28 cellular contexts compared by ENCODE assay signal in the genomic region with DNA sequence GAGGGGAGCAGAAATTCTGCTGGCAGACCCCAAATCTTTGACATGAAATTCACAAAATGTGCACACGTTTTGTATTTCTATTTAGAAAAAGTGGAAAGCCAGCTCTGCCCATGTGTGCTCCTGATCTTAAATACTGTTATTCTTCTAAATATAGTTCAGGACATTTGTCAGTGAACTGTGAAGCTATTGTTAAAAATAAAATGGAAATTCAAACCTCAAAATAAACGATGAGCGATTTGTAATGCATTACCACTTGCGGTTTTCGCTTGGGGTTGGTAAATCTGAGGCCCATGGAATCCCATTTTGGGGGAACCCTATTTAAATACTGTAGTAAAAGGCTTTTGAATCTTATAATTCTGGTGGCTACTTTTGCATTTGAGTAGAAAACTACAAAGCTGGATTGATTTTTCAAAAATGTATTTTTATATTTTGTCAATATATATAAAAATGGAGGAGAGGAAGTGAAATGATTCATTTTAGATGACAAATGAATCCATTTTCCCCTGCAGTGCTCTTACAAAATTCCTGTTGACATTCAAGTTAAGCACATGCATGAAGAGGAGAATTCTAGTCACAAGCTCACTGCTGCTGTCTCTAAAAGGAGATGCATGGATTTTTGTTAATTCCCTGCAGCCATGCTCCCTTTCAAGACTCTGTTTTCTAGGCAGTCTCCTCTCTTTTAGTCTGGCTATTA. TPM values are rescaled to one million over a fixed set of nuclear protein-coding genes. Genes with fewer than 3 reads are reported as not detected.
DNase-seq lines count a peak whose midpoint lies in the region; ATAC-seq and TF ChIP-seq lines count a peak whose summit lies in the region.
"Had no signal": no experiment of that assay in that cellular context is flagged by ENCODE, and none has a peak within 500 bp of the region (broad histone marks: within the 10 kb centered on the region; RNA-seq: fewer than 3 reads in every experiment).

No MANE protein-coding gene starts in this region.

- H3K27ac ChIP-seq in SK-N-MC = peak overlapping the region; percentile 60
- H3K27ac ChIP-seq in psoas muscle = peak overlapping the region; percentile 76
- H3K27ac ChIP-seq in heart left ventricle = no peak overlapping the region
- H3K27ac ChIP-seq: ascending aorta, coronary artery, lower lobe of right lung, ovary had no signal

- no peak overlapping the region for H3K4me3 ChIP-seq in SK-N-MC
- H3K4me3 ChIP-seq in psoas muscle = no peak overlapping the region
- no peak overlapping the region for H3K4me3 ChIP-seq in heart left ventricle
- H3K4me3 ChIP-seq: ascending aorta, coronary artery, lower lobe of right lung, ovary had no signal

- H3K9me3 ChIP-seq in SK-N-MC (ENCODE audit: low read depth, low read length) (no peaks in the 10 kb centered on the region), psoas muscle (no peaks in the 10 kb centered on the region), heart left ventricle (no peaks in the 10 kb centered on the region)
- H3K9me3 ChIP-seq: ascending aorta, lower lobe of right lung, ovary had no signal

- H3K27me3 ChIP-seq in psoas muscle (ENCODE audit: insufficient read depth in 3 of 3, low read length in 2 of 3) (no peaks in the 10 kb centered on the region), heart left ventricle (no peaks in the 10 kb centered on the region)
- H3K27me3 ChIP-seq: ascending aorta, ovary had no signal

- peaks cover 15% of the 10 kb centered on the region for H3K4me1 ChIP-seq in psoas muscle
- peaks cover 0 to 35% (median 0%) of the 10 kb centered on the region in 12 donors for H3K4me1 ChIP-seq in heart left ventricle
- H3K4me1 ChIP-seq: ascending aorta, lower lobe of right lung had no signal

- intact Hi-C loops in psoas muscle (cut with DNase I) = no loop called here
- intact Hi-C loops in heart left ventricle (cut with DNase I) = no loop called here

- peaks cover 54% of the 10 kb centered on the region for H3K36me3 ChIP-seq in SK-N-MC (ENCODE audit: insufficient read depth, low read length)
- no peaks in the 10 kb centered on the region for H3K36me3 ChIP-seq in psoas muscle (ENCODE audit: insufficient read depth in 1 of 2, low read depth in 1 of 2)
- H3K36me3 ChIP-seq in heart left ventricle = no peaks in the 10 kb centered on the region
- H3K36me3 ChIP-seq: ascending aorta, lower lobe of right lung, ovary had no signal

- TF ChIP-seq CTCF in psoas muscle (IDR thresholded peaks at IDR 0.05) (no peak), heart left ventricle (IDR thresholded peaks at IDR 0.05) (no peak)

- DNase-seq in HCEC 1CT = peak; percentile 84
- DNase-seq in SK-N-MC (ENCODE audit: low read depth, low spot score) = no peak
- DNase-seq in fibroblast of gingiva (ENCODE audit: low read depth) = peak; percentile 65
- DNase-seq in psoas muscle = no peak
- DNase-seq in NCI-H1105 treated with DMSO at 0.1 percent for 48 hours (lab: John Stamatoyannopoulos, UW) = no peak
- DNase-seq in heart left ventricle = no peak
- no peak for DNase-seq in NCI-H1436 (lab: John Stamatoyannopoulos, UW)
- DNase-seq: activated naive CD4-positive, alpha-beta T cell treated with anti-CD3 and anti-CD28 coated beads, Interleukin-2, amount 10 ng/mL, durations not matched to agents 7 days and 5 days; activated T-cell treated with anti-CD3 and anti-CD28 coated beads, Interleukin-2, amount 50 U/mL, for 72 hours; GF-D8; GOT3; hippocampal formation; islet precursor cell; Karpas-422; lower lobe of right lung; naive B cell; NCI-H1092; NCI-H510A treated with DMSO at 0.1 percent for 48 hours; ovary; RPMI8226; SW 1271 had no signal

- ATAC-seq in psoas muscle (peak in 3 of 4 donors; percentile 62 to 79 (median 68)), heart left ventricle (no peak), GM18511 (IDR thresholded peaks at IDR 0.05; ENCODE audit: unreplicated experiment) (no peak)
- ATAC-seq: activated T-cell treated with anti-CD3 and anti-CD28 coated beads, Interleukin-2, amount 50 U/mL, for 72 hours; lower lobe of right lung; sciatic nerve; stimulated activated memory B cell treated with anti-CD40 and anti-IgM and Interleukin-4, amounts not matched to agents 10 μg/mL and 1 μg/mL and 100 μg/mL, for 72 hours had no signal

- no peak for TF ChIP-seq POLR2A in heart left ventricle (IDR thresholded peaks at IDR 0.05)

- H3K9ac ChIP-seq in SK-N-MC (ENCODE audit: insufficient read length) = no peak overlapping the region

- WGBS in psoas muscle, 3 donors = 42 to 53% (median 45%) methylated on average over 5 of the region's 5 CpGs
- 58 to 65% (median 64%) methylated on average over 5 of the region's 5 CpGs for WGBS in heart left ventricle, 4 donors

RNA-seq across cellular contexts. Expression of gene FLRT2, which starts 47.1 kb away (rescaled TPM):
- 10 to 100 TPM in 1 of 4 donors, 1 to 10 TPM in 3; 2.4 to 10.2 (median 7.0) TPM for total RNA-seq in psoas muscle
- polyA plus RNA-seq in psoas muscle = 1 to 10 TPM; 1.3 to 2.4 (median 1.5) TPM
- total RNA-seq in heart left ventricle = 10 to 100 TPM in 1 of 9 donors, 1 to 10 TPM in 7, under 1 TPM in 1; 0.93 to 41.9 (median 3.3) TPM
- 1 to 10 TPM in 1 of 2 donors, under 1 TPM in 1; 0.61 to 1.6 TPM for polyA plus RNA-seq in heart left ventricle
- total RNA-seq: activated CD8-positive, alpha-beta memory T cell treated with anti-CD3 and anti-CD28 coated beads for 36 hours; activated T-cell treated with anti-CD3 and anti-CD28 coated beads, Interleukin-2, amount 50 U/mL, for 72 hours had no signal
- polyA plus RNA-seq: CD14-positive monocyte had no signal

Comparison
In these comparisons a context has a peak if more than half of its experiments do, and no peak if none do; other contexts are left out.
1. DNase-seq: peak in HCEC 1CT (single experiment) and fibroblast of gingiva (single experiment); none in SK-N-MC (single experiment), psoas muscle (0 of 2), NCI-H1105 treated with DMSO at 0.1 percent for 48 hours (single experiment), heart left ventricle (0 of 5) and NCI-H1436 (single experiment).
2. H3K27ac ChIP-seq: peak in SK-N-MC (single experiment) and psoas muscle (single experiment); none in heart left ventricle (0 of 12).
3. ATAC-seq: peak in psoas muscle (3 of 4); none in heart left ventricle (0 of 4) and GM18511 (single experiment).